In the genomic region with DNA sequence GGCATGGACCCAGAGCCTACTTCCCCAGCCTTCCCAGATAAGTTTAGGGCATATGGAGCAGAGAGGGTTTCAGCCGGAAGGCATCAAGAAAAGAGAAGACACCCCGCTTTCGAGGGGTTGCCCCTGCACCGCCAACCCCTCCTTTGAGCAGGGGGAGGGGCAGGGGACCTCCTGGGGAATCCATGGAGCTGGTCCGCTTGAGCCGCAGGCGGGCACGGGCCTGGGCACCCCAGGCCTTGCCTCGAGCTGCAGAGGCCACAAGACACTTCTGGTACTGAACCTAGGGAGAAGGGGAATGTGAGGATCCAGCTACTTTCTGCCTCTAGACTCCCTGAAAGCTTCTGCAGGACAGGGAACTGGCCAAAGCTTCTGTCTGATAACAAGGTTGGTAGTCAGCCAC, we compare ENCODE assay signal across 16 cellular contexts. TPM values are rescaled to one million over a fixed set of nuclear protein-coding genes. Genes with fewer than 3 reads are reported as not detected.
DNase-seq lines count a peak whose midpoint lies in the region; ATAC-seq, FAIRE-seq and TF ChIP-seq lines count a peak whose summit lies in the region.
"Had no signal": no experiment of that assay in that cellular context is flagged by ENCODE, and none has a peak within 500 bp of the region (broad histone marks: within the 10 kb centered on the region; RNA-seq: fewer than 3 reads in every experiment).

No MANE protein-coding gene starts in this region.

- no peak for TF ChIP-seq EP300 in sigmoid colon (IDR thresholded peaks at IDR 0.05)

- H3K4ac ChIP-seq in IMR-90 (ENCODE audit: low read depth, low read length), result peak overlapping the region; percentile 19; the same call in 1 of the 2 replicates

- DNase-seq in CD14-positive monocyte (ENCODE audit: low spot score), result no peak
- no peak for DNase-seq in IMR-90
- no peak for DNase-seq in endothelial cell of umbilical vein (ENCODE audit: low read depth, low spot score)
- peak; percentile 60 for DNase-seq in sigmoid colon
- no peak for DNase-seq in NOMO-1 treated with DMSO at 0.1 percent for 48 hours (lab: John Stamatoyannopoulos, UW; ENCODE audit: unreplicated experiment)
- DNase-seq in prostate gland (ENCODE audit: low spot score), result no peak
- DNase-seq: activated CD4-positive, alpha-beta T cell treated with anti-CD3 and anti-CD28 coated beads, Interleukin-2, amount 50 U/mL, for 1 hour; amygdala; cortex of kidney; erythroblast; NCI-H2029; NCI-H510A treated with DMSO at 0.1 percent for 48 hours; stimulated activated CD4-positive, alpha-beta T cell treated with anti-CD3 and anti-CD28 coated beads, Interleukin-12 subunit alpha, Interleukin-12 subunit beta, amount 100 ng/mL, for 4 hours had no signal

- in situ Hi-C loops in IMR-90 (cut with MboI; ENCODE audit: low sequenced_read_pairs), result no loop called here

- H3K23ac ChIP-seq in IMR-90 (ENCODE audit: low read depth, low read length), result no peak overlapping the region

- H3K9ac ChIP-seq in IMR-90 (ENCODE audit: low read depth, low read length), result no peak overlapping the region
- no peak overlapping the region for H3K9ac ChIP-seq in endothelial cell of umbilical vein (replicated peaks; ENCODE audit: extremely low read depth, insufficient read depth, low read length)

- BruUV-seq in IMR-90 (replicated peaks; lab: Mats Ljungman, UMichigan) (no TSS peak), endothelial cell of umbilical vein (replicated peaks; lab: Mats Ljungman, UMichigan) (no TSS peak)

- 0 out of 2 replicates have a peak overlapping the region, but pooled peaks have one; percentile 1 for H4K5ac ChIP-seq in IMR-90 (ENCODE audit: low read depth, low read length)

- H3K9me3 ChIP-seq in IMR-90 (ENCODE audit: control insufficient read depth, insufficient read depth, low read length) (no peaks in the 10 kb centered on the region), endothelial cell of umbilical vein (replicated peaks; ENCODE audit: control insufficient read depth, insufficient read depth, low read length) (no peaks in the 10 kb centered on the region), sigmoid colon (no peaks in the 10 kb centered on the region), prostate gland (no peaks in the 10 kb centered on the region)

- peaks cover 26 to 49% of the 10 kb centered on the region in 2 experiments for H3K79me1 ChIP-seq in IMR-90 (ENCODE audit: low read depth in 1 of 2, low read length in 2 of 2)

- H3K4me3 ChIP-seq in IMR-90 (ENCODE audit: insufficient read depth, low read depth, low read length), result no peak overlapping the region
- no peak overlapping the region for H3K4me3 ChIP-seq in endothelial cell of umbilical vein (replicated peaks in 1 of 3; ENCODE audit: insufficient read depth in 1 of 3, low read depth in 1 of 3, low read length in 3 of 3)
- no peak overlapping the region for H3K4me3 ChIP-seq in sigmoid colon
- no peak overlapping the region for H3K4me3 ChIP-seq in prostate gland

- TF ChIP-seq POLR2A in IMR-90 (IDR thresholded peaks at IDR 0.05; ENCODE audit: low read depth, low read length) (no peak), endothelial cell of umbilical vein (IDR thresholded peaks at IDR 0.05; ENCODE audit: low read depth, low read length) (no peak), sigmoid colon (IDR thresholded peaks at IDR 0.05) (no peak), prostate gland (IDR thresholded peaks at IDR 0.05) (no peak)

- H3K27me3 ChIP-seq in IMR-90 (ENCODE audit: control insufficient read depth, insufficient read depth, low read length) (no peaks in the 10 kb centered on the region), endothelial cell of umbilical vein (ENCODE audit: control insufficient read depth in 2 of 2, insufficient read depth in 2 of 2, low read length in 2 of 2) (no peaks in the 10 kb centered on the region), sigmoid colon (no peaks in the 10 kb centered on the region), prostate gland (replicated peaks; ENCODE audit: insufficient read depth) (no peaks in the 10 kb centered on the region)

- no peak overlapping the region for H2BK5ac ChIP-seq in IMR-90 (ENCODE audit: low read depth, low read length, poor library complexity, severe bottlenecking)

- POLR2A ChIA-PET in IMR-90 (lab: Charles Lee; ENCODE audit: unreplicated experiment), result no interaction called here
- POLR2A ChIA-PET in endothelial cell of umbilical vein (lab: Charles Lee), result no interaction called here

- no peak overlapping the region for H2AK9ac ChIP-seq in IMR-90 (replicated peaks; ENCODE audit: low read depth, low read length, poor library complexity)

- no peak for TF ChIP-seq CTCF in CD14-positive monocyte (IDR thresholded peaks at IDR 0.05)
- no peak for TF ChIP-seq CTCF in IMR-90 (conservative IDR thresholded peaks at IDR 0.05; ENCODE audit: low read depth, low read length)
- no peak for TF ChIP-seq CTCF in endothelial cell of umbilical vein (IDR thresholded peaks at IDR 0.05; ENCODE audit: extremely low read depth in 1 of 2, insufficient read depth in 1 of 2, low read depth in 1 of 2, low read length in 2 of 2)
- no peak for TF ChIP-seq CTCF in sigmoid colon (IDR thresholded peaks at IDR 0.05)
- no peak for TF ChIP-seq CTCF in prostate gland (IDR thresholded peaks at IDR 0.05)

- peak overlapping the region; percentile 94; the same call in 1 of the 2 replicates for H2BK120ac ChIP-seq in IMR-90 (ENCODE audit: low read depth, low read length)

- H4K20me1 ChIP-seq in IMR-90 (ENCODE audit: insufficient read depth, low read length) (peaks cover 13% of the 10 kb centered on the region), endothelial cell of umbilical vein (replicated peaks; ENCODE audit: control insufficient read depth, extremely low read depth, insufficient read depth, low read length) (no peaks in the 10 kb centered on the region)

- H3K9me1 ChIP-seq in IMR-90 (ENCODE audit: insufficient read depth, low read length) (peaks cover 11% of the 10 kb centered on the region), endothelial cell of umbilical vein (replicated peaks; ENCODE audit: control insufficient read depth, extremely low read depth, insufficient read depth, low read length) (no peaks in the 10 kb centered on the region)

- H3K4me3 Mint-ChIP-seq in CD14-positive monocyte, result no peak overlapping the region

- ATAC-seq in IMR-90 (ENCODE audit: low read depth), result no peak
- ATAC-seq in HG03460 (IDR thresholded peaks at IDR 0.05; ENCODE audit: unreplicated experiment), result no peak
- no peak for ATAC-seq in HG03521 (IDR thresholded peaks at IDR 0.05; ENCODE audit: unreplicated experiment)

- H3K27me3 Mint-ChIP-seq in CD14-positive monocyte (ENCODE audit: low read depth in 3 of 3), result peaks cover 0 to 5% (median 0%) of the 10 kb centered on the region in 3 donors

- CTCF ChIA-PET in IMR-90 (lab: Yijun Ruan, JAX), result no interaction called here
- CTCF ChIA-PET in endothelial cell of umbilical vein (lab: Charles Lee), result interaction anchor here (1.9 to 3.9 kb wide), 3 partner anchors 11 to 76 kb away, joined by 6 to 18 read pairs (median 6); a partner anchor contains a TSS

- peak overlapping the region; percentile 99; the same call in 1 of the 2 replicates for H2AK5ac ChIP-seq in IMR-90 (ENCODE audit: low read depth, low read length)

- H3K4me2 ChIP-seq in IMR-90 (ENCODE audit: low read depth, low read length), result no peak overlapping the region
- no peak overlapping the region for H3K4me2 ChIP-seq in endothelial cell of umbilical vein (ENCODE audit: insufficient read depth, low read length)

- dilution Hi-C loops in IMR-90 (cut with HindIII; ENCODE audit: low sequenced_read_pairs, unreplicated experiment) (no loop called here), endothelial cell of umbilical vein (cut with MboI; ENCODE audit: extremely low pct_ligation_motif_present, low sequenced_read_pairs) (no loop called here)

- H2AFZ ChIP-seq in IMR-90 (replicated peaks; ENCODE audit: low read length, poor library complexity), result no peak overlapping the region
- H2AFZ ChIP-seq in endothelial cell of umbilical vein (ENCODE audit: low read depth, low read length), result no peak overlapping the region

- H2BK15ac ChIP-seq in IMR-90 (ENCODE audit: low read depth, low read length), result 0 out of 3 replicates have a peak overlapping the region, but pooled peaks have one; percentile 96

- intact Hi-C loops in CD14-positive monocyte (cut with micrococcal nuclease) (loop anchor here in 1 of 2 donors (5.0 kb wide), 1 partner anchor 44 kb away; no protein-coding TSS in a partner anchor), IMR-90 (cut with micrococcal nuclease) (no loop called here), endothelial cell of umbilical vein (cut with micrococcal nuclease) (no loop called here), sigmoid colon (cut with DNase I) (loop anchor here (10.0 kb wide), 1 partner anchor 314 kb away; no protein-coding TSS in a partner anchor), prostate gland (cut with DNase I) (loop anchor here (5.0 kb wide), 1 partner anchor 156 kb away; a partner anchor contains a TSS)

- H3K36me3 ChIP-seq in IMR-90 (ENCODE audit: control insufficient read depth, insufficient read depth, low read length), result peaks cover 18% of the 10 kb centered on the region
- no peaks in the 10 kb centered on the region for H3K36me3 ChIP-seq in endothelial cell of umbilical vein (ENCODE audit: control insufficient read depth in 2 of 2, extremely low read depth in 1 of 2, insufficient read depth in 2 of 2, low read length in 2 of 2)
- peaks cover 0 to 34% (median 0%) of the 10 kb centered on the region in 4 donors for H3K36me3 ChIP-seq in sigmoid colon
- no peaks in the 10 kb centered on the region for H3K36me3 ChIP-seq in prostate gland

- H3K79me2 ChIP-seq in endothelial cell of umbilical vein (ENCODE audit: control insufficient read depth, insufficient read depth, low read length), result peaks cover 29% of the 10 kb centered on the region

- no peak overlapping the region for H3K18ac ChIP-seq in IMR-90 (ENCODE audit: low read depth, low read length)

- H3K4me1 ChIP-seq in IMR-90 (ENCODE audit: control insufficient read depth, insufficient read depth, low read length) (peaks cover 19% of the 10 kb centered on the region), endothelial cell of umbilical vein (ENCODE audit: control insufficient read depth, extremely low read depth, insufficient read depth, low read length) (peaks cover 15% of the 10 kb centered on the region), sigmoid colon (peaks cover 0 to 51% (median 46%) of the 10 kb centered on the region in 4 donors), prostate gland (replicated peaks) (peaks cover 5% of the 10 kb centered on the region)

- peaks cover 49 to 57% of the 10 kb centered on the region in 2 donors for H3K36me3 Mint-ChIP-seq in CD14-positive monocyte

- FAIRE-seq in endothelial cell of umbilical vein (lab: Jason Lieb, UNC), result peak; percentile 26
- FAIRE-seq: keratinocyte had no signal

- H3K56ac ChIP-seq in IMR-90 (ENCODE audit: extremely low read depth, insufficient read depth, low read length), result no peak overlapping the region

- peak overlapping the region; percentile 98; the same call in 1 of the 2 replicates for H2BK20ac ChIP-seq in IMR-90 (ENCODE audit: low read depth, low read length)

- H3K27ac ChIP-seq in IMR-90 (ENCODE audit: insufficient read depth, low read length), result peak overlapping the region; percentile 4; the same call in 1 of the 2 replicates
- no peak overlapping the region for H3K27ac ChIP-seq in endothelial cell of umbilical vein (ENCODE audit: insufficient read depth, low read depth, low read length)
- peak overlapping the region in 2 of 4 donors; percentile 82 to 98 for H3K27ac ChIP-seq in sigmoid colon
- H3K27ac ChIP-seq in prostate gland, result no peak overlapping the region

- H4K8ac ChIP-seq in IMR-90 (ENCODE audit: low read depth in 2 of 2, low read length in 2 of 2), result peak overlapping the region in 1 of 2 experiments; percentile 99; a peak in 1 of 4 replicates

- peaks cover 61% of the 10 kb centered on the region for H3K4me1 Mint-ChIP-seq in CD14-positive monocyte

- no peak overlapping the region for H3K14ac ChIP-seq in IMR-90 (replicated peaks; ENCODE audit: low read depth, low read length)

- H4K91ac ChIP-seq in IMR-90 (ENCODE audit: insufficient read depth, low read depth, low read length), result no peak overlapping the region

- no peak for TF ChIP-seq RAD21 in IMR-90 (IDR thresholded peaks at IDR 0.05; ENCODE audit: low read length)

- 100% methylated on average over 1 of the region's 9 CpGs; no CpG with 5 or more reads in 1 of the 2 experiments for WGBS in IMR-90 (ENCODE audit: extremely low coverage in 2 of 2, insufficient read length in 1 of 2), 2 experiments
- WGBS in sigmoid colon, 2 donors, result 94 to 96% methylated on average over 9 of the region's 9 CpGs
- WGBS in prostate gland, result 88% methylated on average over 9 of the region's 9 CpGs

- H3K27ac Mint-ChIP-seq in CD14-positive monocyte, result peak overlapping the region in 6 of 7 donors; percentile 89 to 99 (median 98)

- peaks cover 0 to 2% (median 0%) of the 10 kb centered on the region in 7 donors for H3K9me3 Mint-ChIP-seq in CD14-positive monocyte

RNA-seq across cellular contexts. Expression of a gene that starts 1.3 kb away (rescaled TPM):
- 10 to 100 TPM; 72.4 to 80.8 TPM for polyA plus RNA-seq in CD14-positive monocyte
- total RNA-seq in IMR-90 (2012; rRNA removed), result 52.9 and 53.9 TPM in 2 replicates
- polyA plus RNA-seq in IMR-90 (2012; rRNA removed), result 54.8 TPM in 2 replicates
- 33.8 and 41.7 TPM in 2 replicates for polyA plus RNA-seq in IMR-90 (2012; cell fraction: cytosol; rRNA removed)
- polyA plus RNA-seq in IMR-90 (2012; cell fraction: nucleus; rRNA removed; ENCODE audit: low replicate concordance), result 59.4 and 90.9 TPM in 2 replicates
- 19.7 and 29.7 TPM in 2 replicates for total RNA-seq in endothelial cell of umbilical vein
- 17.6 and 20.3 TPM in 2 replicates for polyA plus RNA-seq in endothelial cell of umbilical vein
- 25.8 and 29.7 TPM in 2 replicates for polyA plus RNA-seq in endothelial cell of umbilical vein (2011; cell fraction: cytosol; rRNA removed)
- polyA plus RNA-seq in endothelial cell of umbilical vein (2011; cell fraction: nucleus; rRNA removed), result 45.3 and 45.4 TPM in 2 replicates
- 22.7 and 28.2 TPM in 2 replicates for polyA plus RNA-seq in endothelial cell of umbilical vein (2012)
- 9.0 and 9.3 TPM in 2 replicates for polyA minus RNA-seq in endothelial cell of umbilical vein
- polyA minus RNA-seq in endothelial cell of umbilical vein (2011; cell fraction: cytosol; rRNA and poly(A)+ RNA removed), result 12.6 TPM
- 7.3 and 7.7 TPM in 2 replicates for polyA minus RNA-seq in endothelial cell of umbilical vein (2011; cell fraction: nucleus; rRNA and poly(A)+ RNA removed)
- 10 to 100 TPM; 17.8 to 30.5 (median 21.1) TPM for total RNA-seq in sigmoid colon
- polyA plus RNA-seq in sigmoid colon, result 10 to 100 TPM; 32.7 to 48.3 (median 35.4) TPM
- 10 to 100 TPM; 31.6 to 33.6 TPM for total RNA-seq in prostate gland

RNA-seq across cellular contexts. Expression of a gene that starts 5.9 kb away (rescaled TPM):
- polyA plus RNA-seq in CD14-positive monocyte (1 to 10 TPM; 4.9 to 7.4 TPM), IMR-90 (2012; rRNA removed) (21.4 and 23.8 TPM in 2 replicates), endothelial cell of umbilical vein (22.8 and 24.5 TPM in 2 replicates), sigmoid colon (10 to 100 TPM in 1 of 3 donors, 1 to 10 TPM in 2; 4.2 to 27.9 (median 4.4) TPM)
- total RNA-seq in IMR-90 (2012; rRNA removed) (6.6 and 8.1 TPM in 2 replicates), endothelial cell of umbilical vein (12.1 and 13.3 TPM in 2 replicates), sigmoid colon (10 to 100 TPM; 13.5 to 25.9 (median 19.3) TPM), prostate gland (10 to 100 TPM; 23.7 to 70.7 TPM)
- 13.8 and 13.9 TPM in 2 replicates for polyA plus RNA-seq in IMR-90 (2012; cell fraction: cytosol; rRNA removed)
- polyA plus RNA-seq in IMR-90 (2012; cell fraction: nucleus; rRNA removed; ENCODE audit: low replicate concordance), result 215 and 346 TPM in 2 replicates
- polyA plus RNA-seq in endothelial cell of umbilical vein (2011; cell fraction: cytosol; rRNA removed), result 4.7 and 8.4 TPM in 2 replicates
- polyA plus RNA-seq in endothelial cell of umbilical vein (2011; cell fraction: nucleus; rRNA removed), result 150 and 180 TPM in 2 replicates
- polyA plus RNA-seq in endothelial cell of umbilical vein (2012), result 8.0 and 9.9 TPM in 2 replicates
- 26.7 and 27.3 TPM in 2 replicates for polyA minus RNA-seq in endothelial cell of umbilical vein
- polyA minus RNA-seq in endothelial cell of umbilical vein (2011; cell fraction: cytosol; rRNA and poly(A)+ RNA removed), result 6.0 TPM
- 21.9 and 26.3 TPM in 2 replicates for polyA minus RNA-seq in endothelial cell of umbilical vein (2011; cell fraction: nucleus; rRNA and poly(A)+ RNA removed)

RNA-seq across cellular contexts. Expression of a gene that starts 6.1 kb away (rescaled TPM):
- polyA plus RNA-seq in CD14-positive monocyte (10 to 100 TPM; 44.0 to 67.1 TPM), IMR-90 (2012; rRNA removed) (66.4 and 69.7 TPM in 2 replicates), endothelial cell of umbilical vein (112 and 118 TPM in 2 replicates), sigmoid colon (100 to 1,000 TPM in 1 of 3 donors, 10 to 100 TPM in 2; 60.1 to 101 (median 65.9) TPM)
- total RNA-seq in IMR-90 (2012; rRNA removed) (17.2 and 19.2 TPM in 2 replicates), endothelial cell of umbilical vein (60.9 and 65.6 TPM in 2 replicates), sigmoid colon (10 to 100 TPM; 14.2 to 19.7 (median 17.9) TPM), prostate gland (100 to 1,000 TPM in 1 of 2 donors, 10 to 100 TPM in 1; 61.8 to 107 TPM)
- polyA plus RNA-seq in IMR-90 (2012; cell fraction: cytosol; rRNA removed), result 47.0 and 70.6 TPM in 2 replicates
- polyA plus RNA-seq in IMR-90 (2012; cell fraction: nucleus; rRNA removed; ENCODE audit: low replicate concordance), result 35.4 and 42.1 TPM in 2 replicates
- 84.2 and 98.1 TPM in 2 replicates for polyA plus RNA-seq in endothelial cell of umbilical vein (2011; cell fraction: cytosol; rRNA removed)
- 46.0 and 48.4 TPM in 2 replicates for polyA plus RNA-seq in endothelial cell of umbilical vein (2011; cell fraction: nucleus; rRNA removed)
- 73.2 and 114 TPM in 2 replicates for polyA plus RNA-seq in endothelial cell of umbilical vein (2012)
- 107 and 136 TPM in 2 replicates for polyA minus RNA-seq in endothelial cell of umbilical vein
- polyA minus RNA-seq in endothelial cell of umbilical vein (2011; cell fraction: cytosol; rRNA and poly(A)+ RNA removed), result 36.2 TPM
- polyA minus RNA-seq in endothelial cell of umbilical vein (2011; cell fraction: nucleus; rRNA and poly(A)+ RNA removed), result 14.7 and 29.7 TPM in 2 replicates

RNA-seq across cellular contexts. Expression of a gene that starts 11.1 kb away (rescaled TPM):
- polyA plus RNA-seq in CD14-positive monocyte (10 to 100 TPM; 41.9 to 46.0 TPM), IMR-90 (2012; rRNA removed) (1.7 and 2.1 TPM in 2 replicates), endothelial cell of umbilical vein (3.7 and 6.5 TPM in 2 replicates), sigmoid colon (10 to 100 TPM; 37.2 to 60.7 (median 53.9) TPM)
- total RNA-seq in IMR-90 (2012; rRNA removed) (0.28 and 0.36 TPM in 2 replicates), endothelial cell of umbilical vein (7.6 and 8.8 TPM in 2 replicates), sigmoid colon (10 to 100 TPM in 2 of 4 donors, 1 to 10 TPM in 2; 6.5 to 21.0 (median 12.1) TPM), prostate gland (10 to 100 TPM; 28.3 to 41.4 TPM)
- 0.38 and 1.7 TPM in 2 replicates for polyA plus RNA-seq in IMR-90 (2012; cell fraction: cytosol; rRNA removed)
- polyA plus RNA-seq in IMR-90 (2012; cell fraction: nucleus; rRNA removed; ENCODE audit: low replicate concordance), result 1.2 and 3.6 TPM in 2 replicates
- polyA plus RNA-seq in endothelial cell of umbilical vein (2011; cell fraction: cytosol; rRNA removed), result 3.2 and 3.7 TPM in 2 replicates
- polyA plus RNA-seq in endothelial cell of umbilical vein (2011; cell fraction: nucleus; rRNA removed), result 5.2 TPM in 2 replicates
- 4.4 and 5.7 TPM in 2 replicates for polyA plus RNA-seq in endothelial cell of umbilical vein (2012)
- 2.0 and 3.2 TPM in 2 replicates for polyA minus RNA-seq in endothelial cell of umbilical vein
- polyA minus RNA-seq in endothelial cell of umbilical vein (2011; cell fraction: cytosol; rRNA and poly(A)+ RNA removed), result 2.3 TPM
- polyA minus RNA-seq in endothelial cell of umbilical vein (2011; cell fraction: nucleus; rRNA and poly(A)+ RNA removed), result 1.4 TPM in 1 of 2 replicates, not detected in the other

Comparison
In these comparisons a context has a peak if more than half of its experiments do, and no peak if none do; other contexts are left out.
1. intact Hi-C loops: an anchor here in sigmoid colon (10.0 kb wide) and prostate gland (5.0 kb wide); none called in IMR-90 and endothelial cell of umbilical vein.